Comparison of ENCODE assay signal across 12 cellular contexts in genomic region chr10:30813872-30814471, GRCh38.
DNase-seq lines count a peak whose midpoint lies in the region; TF ChIP-seq lines count a peak whose summit lies in the region.
"Had no signal": no experiment of that assay in that cellular context is flagged by ENCODE, and none has a peak within 500 bp of the region (broad histone marks: within the 10 kb centered on the region; RNA-seq: fewer than 3 reads in every experiment).

No MANE protein-coding gene starts in this region.

- no peak overlapping the region for H3K27ac ChIP-seq in BLaER1 treated with 17β-estradiol and CSF1 and Interleukin-3, amounts not matched to agents 10 nM and 100 nM
- H3K27ac ChIP-seq: upper lobe of right lung had no signal

- no peaks in the 10 kb centered on the region for H4K20me1 ChIP-seq in BLaER1 treated with 17β-estradiol and CSF1 and Interleukin-3, amounts not matched to agents 10 nM and 100 nM

- peaks cover 9% of the 10 kb centered on the region for H3K27me3 Mint-ChIP-seq in HFFc6 (ENCODE audit: insufficient read depth)

- 0 out of 2 replicates have a peak overlapping the region, but pooled peaks have one; percentile 2 for H3K4me3 Mint-ChIP-seq in HFFc6

- H3K27ac Mint-ChIP-seq in HFFc6 = peak overlapping the region; percentile 65

- no peak for TF ChIP-seq CTCF in HFFc6 (IDR thresholded peaks at IDR 0.05)

- H3K4me1 Mint-ChIP-seq in HFFc6 (ENCODE audit: low read depth) = peaks cover 55% of the 10 kb centered on the region

- DNase-seq in HFFc6 (peak; percentile 70), amniotic epithelial cell (ENCODE audit: low read depth) (peak; percentile 84), lung microvascular endothelial cell (ENCODE audit: low read depth in 2 of 2) (peak; percentile 67 to 91), GOT3 (lab: John Stamatoyannopoulos, UW) (no peak), NCI-H2029 (lab: John Stamatoyannopoulos, UW) (no peak), GM19238 (ENCODE audit: insufficient read length, low spot score) (no peak)
- no peak for DNase-seq in activated naive CD4-positive, alpha-beta T cell treated with Interleukin-2 at 50 U/mL for 16 hours
- DNase-seq: erythroblast, GF-D8, NCI-H2171 treated with DMSO at 0.1 percent for 48 hours, upper lobe of right lung had no signal

- H3K36me3 Mint-ChIP-seq in HFFc6 (ENCODE audit: low read depth) = no peaks in the 10 kb centered on the region

- H3K9me3 Mint-ChIP-seq in HFFc6 = no peaks in the 10 kb centered on the region

- peak overlapping the region; percentile 35 to 93 (median 89) for H3K4me2 ChIP-seq in BLaER1 treated with 17β-estradiol and CSF1 and Interleukin-3, amounts not matched to agents 10 nM and 100 nM

- no peaks in the 10 kb centered on the region for H3K36me3 ChIP-seq in BLaER1 treated with 17β-estradiol and CSF1 and Interleukin-3, amounts not matched to agents 10 nM and 100 nM
- H3K36me3 ChIP-seq: upper lobe of right lung had no signal

- no peak overlapping the region for H3K9ac ChIP-seq in BLaER1 treated with 17β-estradiol and CSF1 and Interleukin-3, amounts not matched to agents 10 nM and 100 nM

- no peaks in the 10 kb centered on the region for H3K9me3 ChIP-seq in BLaER1 treated with 17β-estradiol and CSF1 and Interleukin-3, amounts not matched to agents 10 nM and 100 nM (replicated peaks in 1 of 11)
- H3K9me3 ChIP-seq: upper lobe of right lung had no signal

- peaks cover 44 to 65% (median 58%) of the 10 kb centered on the region in 10 experiments for H3K4me1 ChIP-seq in BLaER1 treated with 17β-estradiol and CSF1 and Interleukin-3, amounts not matched to agents 10 nM and 100 nM

- no peaks in the 10 kb centered on the region for H3K27me3 ChIP-seq in BLaER1 treated with 17β-estradiol and CSF1 and Interleukin-3, amounts not matched to agents 10 nM and 100 nM
- H3K27me3 ChIP-seq: upper lobe of right lung had no signal

- H3K4me3 ChIP-seq in BLaER1 treated with 17β-estradiol and CSF1 and Interleukin-3, amounts not matched to agents 10 nM and 100 nM = no peak overlapping the region
- H3K4me3 ChIP-seq: upper lobe of right lung had no signal

Comparison
In these comparisons a context has a peak if more than half of its experiments do, and no peak if none do; other contexts are left out.
1. DNase-seq: peak in HFFc6 (single experiment), amniotic epithelial cell (single experiment) and lung microvascular endothelial cell (2 of 2); none in GOT3 (single experiment), NCI-H2029 (single experiment), activated naive CD4-positive, alpha-beta T cell treated with Interleukin-2 at 50 U/mL for 16 hours (single experiment) and GM19238 (single experiment).